ENCODE assay signal across 2 cellular contexts in the genomic region with DNA sequence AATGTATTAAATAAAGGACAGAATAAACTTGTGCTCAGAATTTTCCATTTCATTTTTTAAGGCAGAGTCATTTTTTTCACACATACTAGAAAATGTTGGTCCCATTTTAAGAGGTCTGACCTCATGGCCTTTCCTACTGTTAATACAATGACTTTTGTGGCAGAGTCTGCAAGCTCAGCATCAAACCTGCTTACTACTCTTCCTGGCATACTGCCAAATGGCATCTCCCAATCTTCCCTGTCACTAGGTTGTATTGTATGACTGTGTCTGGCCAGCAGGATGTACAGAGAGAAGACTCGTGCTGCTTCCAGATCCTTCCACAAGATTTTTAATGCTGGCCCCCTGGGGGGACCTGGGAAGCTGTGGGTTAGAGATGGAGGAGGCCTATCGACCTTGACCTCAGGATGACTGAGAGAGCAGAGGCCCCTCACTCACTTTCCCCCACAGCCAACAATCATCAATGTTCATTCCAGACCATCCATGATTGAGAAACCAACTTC.
TF ChIP-seq lines count a peak whose summit lies in the region.

No MANE protein-coding gene starts in this region.

TF ChIP-seq in HepG2, 621 proteins besides CTCF, POLR2A, EP300 and RAD21:
- TF ChIP-seq LCORL (IDR thresholded peaks at IDR 0.05) (0 out of 2 replicates have a peak, but pooled peaks have one; percentile 50), LCORL (CRISPR knock-in tag; IDR thresholded peaks at IDR 0.05) (no peak), SOX5 (CRISPR knock-in tag; IDR thresholded peaks at IDR 0.05; ENCODE audit: borderline replicate concordance) (no peak)

TF ChIP-seq in K562, 482 proteins besides CTCF, POLR2A, EP300 and RAD21:
- TF ChIP-seq YY1 (IDR thresholded peaks at IDR 0.05; ENCODE audit: borderline replicate concordance in 1 of 3, control insufficient read depth in 1 of 3, extremely low read depth in 1 of 3, insufficient read depth in 3 of 3, insufficient read length in 1 of 3, insufficient replicate concordance in 2 of 3, low read depth in 1 of 3, low read length in 2 of 3) = no peak
- TF ChIP-seq NFIC (IDR thresholded peaks at IDR 0.05) = peak; percentile 86
- no peak for TF ChIP-seq MCM3 (IDR thresholded peaks at IDR 0.05)
- no peak for TF ChIP-seq BRD9 (IDR thresholded peaks at IDR 0.05; ENCODE audit: low read depth, partially characterized antibody)
- peak; percentile 67 for TF ChIP-seq NFIX (CRISPR knock-in tag; IDR thresholded peaks at IDR 0.05; ENCODE audit: low read depth)
TF ChIP-seq in K562: peak in this region for 2.
